8 cellular contexts compared by ENCODE assay signal in the genomic region with DNA sequence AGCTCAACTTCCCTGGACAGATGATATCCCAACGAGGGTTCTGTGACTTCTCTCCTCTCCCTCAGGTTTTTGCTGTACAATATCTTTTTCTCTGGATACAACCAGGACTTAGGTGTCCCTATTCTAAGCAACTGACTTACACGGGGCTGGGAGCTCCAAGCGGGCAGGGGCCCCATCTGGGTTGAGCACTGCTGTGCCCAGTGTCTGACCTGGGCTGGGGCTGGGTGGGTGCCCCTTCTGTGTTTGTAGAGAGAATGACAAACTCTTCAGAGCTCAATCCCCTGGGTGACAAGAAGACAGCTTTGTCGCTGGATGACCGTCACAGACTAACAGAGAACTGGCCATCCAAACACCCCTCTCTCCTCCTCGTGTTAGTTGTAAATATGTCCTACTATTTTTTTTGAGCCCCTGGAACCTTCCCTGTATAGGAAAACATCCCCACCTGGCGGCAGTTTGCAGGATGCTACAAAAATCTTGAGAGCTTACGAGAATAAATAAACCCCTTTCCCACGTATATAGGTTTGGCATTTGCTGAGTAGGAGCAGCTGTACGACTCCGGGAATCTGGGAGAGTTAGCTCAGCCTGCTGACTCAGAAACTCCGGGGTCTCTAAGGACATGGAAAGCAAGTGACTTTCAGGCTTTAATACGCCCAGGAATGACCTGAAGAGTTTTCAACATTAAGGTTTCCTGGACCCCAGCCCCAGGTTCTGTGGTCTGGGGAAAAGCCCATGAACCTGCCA.
DNase-seq lines count a peak whose midpoint lies in the region; ATAC-seq and TF ChIP-seq lines count a peak whose summit lies in the region.

No MANE protein-coding gene starts in this region.

- no peaks in the 10 kb centered on the region for H3K9me3 ChIP-seq in parathyroid adenoma (ENCODE audit: control insufficient read depth, low read length)

- H3K27ac ChIP-seq in epithelial cell of prostate (no peak overlapping the region), parathyroid adenoma (no peak overlapping the region), coronary artery (no peak overlapping the region)

- no peak overlapping the region for H3K9ac ChIP-seq in parathyroid adenoma

- ATAC-seq in GM21737 (IDR thresholded peaks at IDR 0.05; ENCODE audit: unreplicated experiment) (no peak), HG03457 (IDR thresholded peaks at IDR 0.05; ENCODE audit: unreplicated experiment) (no peak), GM19328 (IDR thresholded peaks at IDR 0.05; ENCODE audit: unreplicated experiment) (no peak)

- peak overlapping the region; percentile 33 for H2AFZ ChIP-seq in parathyroid adenoma

- no peaks in the 10 kb centered on the region for H3K79me2 ChIP-seq in parathyroid adenoma

- H3K4me3 ChIP-seq in GM06990 (replicated peaks; ENCODE audit: low read depth, low read length) (no peak overlapping the region), parathyroid adenoma (ENCODE audit: low read depth, low read length) (no peak overlapping the region), coronary artery (no peak overlapping the region)

- no peaks in the 10 kb centered on the region for H3K4me1 ChIP-seq in parathyroid adenoma

- no peak for DNase-seq in GM06990 (ENCODE audit: extremely low read depth, insufficient read length)
- DNase-seq in NCI-H82 treated with DMSO at 0.1 percent for 48 hours (lab: John Stamatoyannopoulos, UW; ENCODE audit: unreplicated experiment), result peak; percentile 79
- peak; percentile 1 for DNase-seq in epithelial cell of prostate (ENCODE audit: low read depth, low spot score)
- no peak for DNase-seq in coronary artery (ENCODE audit: low spot score)

- TF ChIP-seq CTCF in GM06990 (IDR thresholded peaks at IDR 0.05; ENCODE audit: insufficient read depth, low read length, poor library complexity, severe bottlenecking) (peak; percentile 35), parathyroid adenoma (IDR thresholded peaks at IDR 0.05) (peak; percentile 8), coronary artery (IDR thresholded peaks at IDR 0.05) (no peak)

- H3K27me3 ChIP-seq in GM06990 (replicated peaks; ENCODE audit: control insufficient read depth, insufficient read depth, low read length), result no peaks in the 10 kb centered on the region
- no peaks in the 10 kb centered on the region for H3K27me3 ChIP-seq in parathyroid adenoma (ENCODE audit: control insufficient read depth, insufficient read depth, low read length)

- no peak overlapping the region for H3K4me2 ChIP-seq in parathyroid adenoma (ENCODE audit: low read length)

- H3K36me3 ChIP-seq in GM06990 (ENCODE audit: control insufficient read depth, insufficient read depth, low read length) (peaks cover 9% of the 10 kb centered on the region), parathyroid adenoma (ENCODE audit: control insufficient read depth, insufficient read depth, low read length) (no peaks in the 10 kb centered on the region)

Comparison
In these comparisons a context has a peak if more than half of its experiments do, and no peak if none do; other contexts are left out.
1. DNase-seq: peak in NCI-H82 treated with DMSO at 0.1 percent for 48 hours (single experiment) and epithelial cell of prostate (single experiment); none in GM06990 (single experiment) and coronary artery (single experiment).